ENCODE assay signal across 2 cellular contexts in the genomic region with DNA sequence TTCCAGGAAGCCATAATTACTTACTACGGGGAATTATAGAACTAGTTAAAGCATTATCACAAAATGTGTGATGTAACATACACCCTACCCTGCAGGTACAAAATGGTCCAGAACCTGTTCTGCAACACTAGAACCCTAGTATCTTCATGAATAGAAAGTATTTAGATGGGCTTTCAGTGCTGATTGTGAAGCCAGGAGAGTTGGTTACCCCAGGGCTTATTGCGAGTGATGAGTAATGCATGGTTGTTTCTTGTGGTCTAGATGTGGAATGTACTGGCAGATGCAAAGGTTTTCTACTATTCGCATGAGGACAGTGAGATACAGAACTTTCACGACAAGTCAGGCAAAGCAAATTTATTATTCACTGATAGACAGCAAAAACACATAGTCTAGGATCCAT.
TF ChIP-seq lines count a peak whose summit lies in the region.

No MANE protein-coding gene starts in this region.

TF ChIP-seq in GM23338, 12 proteins besides CTCF, POLR2A, EP300 and RAD21 (continued from another document):
- no peak for TF ChIP-seq ZNF462 (CRISPR knock-in tag; IDR thresholded peaks at IDR 0.05)
- TF ChIP-seq ETS1 (IDR thresholded peaks at IDR 0.05), result no peak
- TF ChIP-seq NANOG (IDR thresholded peaks at IDR 0.05; ENCODE audit: borderline replicate concordance), result no peak
- TF ChIP-seq JUNB (IDR thresholded peaks at IDR 0.05; ENCODE audit: unreplicated experiment), result no peak
TF ChIP-seq in GM23338: peak in this region for 0.

TF ChIP-seq in SK-N-SH treated with all-trans-retinoic acid at 6 μM for 48 hours, 23 proteins besides CTCF, POLR2A, EP300 and RAD21 (continued from another document):
- no peak for TF ChIP-seq CREB5 (CRISPR knock-in tag; IDR thresholded peaks at IDR 0.05; ENCODE audit: low read depth)
- TF ChIP-seq CSDC2 (CRISPR knock-in tag; IDR thresholded peaks at IDR 0.05), result no peak
- no peak for TF ChIP-seq ZFP3 (CRISPR knock-in tag; IDR thresholded peaks at IDR 0.05)
